8 cellular contexts compared by ENCODE assay signal in the genomic region with DNA sequence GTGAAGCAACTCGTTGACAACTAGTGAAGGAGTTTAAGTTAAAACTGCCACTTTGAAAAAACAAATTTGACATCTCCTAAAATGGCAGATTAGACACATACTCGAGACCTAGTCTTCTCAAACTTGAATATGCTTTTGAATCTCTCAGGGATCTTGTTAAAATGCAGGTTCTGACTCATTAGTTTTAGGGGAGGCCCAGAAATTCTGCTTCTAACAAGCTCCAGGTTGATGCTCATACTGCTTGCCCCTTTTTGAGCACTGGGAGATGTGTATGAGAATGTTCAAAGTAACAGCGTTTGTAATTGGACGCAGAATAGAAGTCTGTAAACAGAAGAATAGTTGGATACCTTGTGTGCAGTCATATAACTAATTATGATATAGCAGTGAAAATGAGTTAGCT.
DNase-seq lines count a peak whose midpoint lies in the region; ATAC-seq and TF ChIP-seq lines count a peak whose summit lies in the region.

No MANE protein-coding gene starts in this region.

- H3K4me1 ChIP-seq in BLaER1, result peaks cover 34% of the 10 kb centered on the region
- H3K4me1 ChIP-seq in muscle layer of colon (ENCODE audit: insufficient read depth, low read length), result peaks cover 20% of the 10 kb centered on the region

- H3K4me2 ChIP-seq in BLaER1, result peak overlapping the region; percentile 73

- no peak for DNase-seq in HL-60 (ENCODE audit: low read depth in 1 of 2, low spot score in 1 of 2)
- no peak for DNase-seq in brain microvascular endothelial cell
- no peak for DNase-seq in NK-92 (lab: John Stamatoyannopoulos, UW; ENCODE audit: unreplicated experiment)
- DNase-seq in kidney glomerular epithelial cell (lab: John Stamatoyannopoulos, UW), result no peak
- DNase-seq in ACHN, result no peak

- H3K27me3 ChIP-seq in BLaER1 (no peaks in the 10 kb centered on the region), HL-60 (ENCODE audit: insufficient read depth, poor library complexity, severe bottlenecking) (no peaks in the 10 kb centered on the region), brain microvascular endothelial cell (replicated peaks) (no peaks in the 10 kb centered on the region), muscle layer of colon (ENCODE audit: control insufficient read depth in 1 of 2, insufficient read depth in 2 of 2, low read length in 2 of 2) (no peaks in the 10 kb centered on the region)

- no peak for ATAC-seq in HG03280 (IDR thresholded peaks at IDR 0.05; ENCODE audit: unreplicated experiment)

- H3K36me3 ChIP-seq in BLaER1 (peaks cover 35% of the 10 kb centered on the region), brain microvascular endothelial cell (replicated peaks) (peaks cover 15% of the 10 kb centered on the region), muscle layer of colon (ENCODE audit: insufficient read depth, low read length) (peaks cover 19% of the 10 kb centered on the region)

- TF ChIP-seq CTCF in HL-60 (IDR thresholded peaks at IDR 0.05; ENCODE audit: insufficient read depth, low read length) (no peak), brain microvascular endothelial cell (IDR thresholded peaks at IDR 0.05; ENCODE audit: low read depth, low read length, missing control alignments) (no peak)

- peak overlapping the region; percentile 91 for H3K27ac ChIP-seq in BLaER1
- H3K27ac ChIP-seq in HL-60 (replicated peaks), result peak overlapping the region; percentile 93
- no peak overlapping the region for H3K27ac ChIP-seq in brain microvascular endothelial cell
- no peak overlapping the region for H3K27ac ChIP-seq in muscle layer of colon (ENCODE audit: low read depth, low read length)

- in situ Hi-C loops in brain microvascular endothelial cell (cut with HindIII; ENCODE audit: low pct_ligation_motif_present, low sequenced_read_pairs), result no loop called here
- in situ Hi-C loops in ACHN (cut with HindIII; ENCODE audit: low pct_ligation_motif_present, low pct_unique_long_range_greater_than_20kb, low sequenced_read_pairs), result no loop called here

- H3K4me3 ChIP-seq in BLaER1 (peak overlapping the region; percentile 88), HL-60 (replicated peaks; ENCODE audit: insufficient read depth, low read length) (peak overlapping the region; percentile 77), brain microvascular endothelial cell (ENCODE audit: low read depth, low read length) (peak overlapping the region; percentile 96), muscle layer of colon (ENCODE audit: low read depth in 1 of 2, low read length in 2 of 2) (peak overlapping the region; percentile 21 to 39)

- H3K9me3 ChIP-seq in BLaER1 (peaks cover 9% of the 10 kb centered on the region; the same call in 1 of the 2 replicates), muscle layer of colon (ENCODE audit: low read length) (no peaks in the 10 kb centered on the region)

- peaks cover 38% of the 10 kb centered on the region for H4K20me1 ChIP-seq in BLaER1

- H3K9ac ChIP-seq in BLaER1 (peak overlapping the region; percentile 91), muscle layer of colon (ENCODE audit: low read length) (no peak overlapping the region)

Comparison
In these comparisons a context has a peak if more than half of its experiments do, and no peak if none do; other contexts are left out.
1. H3K27ac ChIP-seq: peak in BLaER1 (single experiment) and HL-60 (single experiment); none in brain microvascular endothelial cell (single experiment) and muscle layer of colon (single experiment).
2. H3K4me3 ChIP-seq: peak in every context shown above with its lines; median percentile 96 in brain microvascular endothelial cell; 88 in BLaER1; 77 in HL-60; 30 in muscle layer of colon.